In the genomic region with DNA sequence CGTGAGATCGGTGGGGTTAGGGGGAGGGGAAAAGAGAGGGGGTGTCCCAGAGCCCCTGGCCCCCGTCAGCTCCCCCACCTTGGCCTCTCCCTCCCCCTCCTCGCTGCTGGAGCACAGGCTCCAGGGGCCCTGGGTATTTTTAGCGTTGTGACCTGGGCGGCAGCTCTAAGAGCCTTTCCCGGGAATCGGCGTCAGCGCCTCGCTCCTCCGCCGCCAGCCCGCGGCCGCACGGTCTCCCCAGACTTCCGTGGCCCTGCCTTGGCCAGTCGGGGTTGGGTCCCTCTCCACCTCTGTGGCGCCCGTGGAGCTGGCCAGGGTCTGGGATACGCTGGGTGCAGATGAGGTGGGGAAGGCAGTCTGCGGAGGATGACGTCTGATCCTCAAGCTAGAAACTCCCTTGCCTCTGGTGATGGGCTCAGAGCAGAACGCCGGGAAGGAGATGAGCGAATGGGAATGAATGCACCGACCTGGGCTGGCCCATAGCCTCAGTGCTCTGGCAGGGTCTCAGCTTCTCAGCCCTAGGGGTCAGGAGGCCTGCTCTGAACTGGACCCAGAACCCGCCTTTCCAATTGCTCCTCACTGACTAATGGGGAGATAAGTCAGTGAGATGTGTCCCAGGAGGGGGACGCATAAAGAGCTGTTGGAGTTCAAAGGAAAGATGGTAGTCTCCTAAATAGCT, we compare ENCODE assay signal across 9 cellular contexts. TPM values are rescaled to one million over a fixed set of nuclear protein-coding genes. Genes with fewer than 3 reads are reported as not detected.
DNase-seq lines count a peak whose midpoint lies in the region; ATAC-seq, FAIRE-seq and TF ChIP-seq lines count a peak whose summit lies in the region.
"Had no signal": no experiment of that assay in that cellular context is flagged by ENCODE, and none has a peak within 500 bp of the region (broad histone marks: within the 10 kb centered on the region; RNA-seq: fewer than 3 reads in every experiment).

No MANE protein-coding gene starts in this region.

- H3K9ac ChIP-seq in kidney (ENCODE audit: low read length in 2 of 2): peak overlapping the region; percentile 79 to 89
- H3K9ac ChIP-seq in skeletal muscle tissue (ENCODE audit: low read depth in 1 of 3, low read length in 3 of 3): peak overlapping the region; percentile 95 to 99 (median 99)
- H3K9ac ChIP-seq: KMS-11 had no signal

- H3K9me3 Mint-ChIP-seq in central memory CD8-positive, alpha-beta T cell: no peaks in the 10 kb centered on the region

- intact Hi-C loops in kidney (cut with DNase I): no loop called here

- no peak for ATAC-seq in central memory CD8-positive, alpha-beta T cell (replicated peaks; ENCODE audit: extremely low read depth, poor library complexity, severe bottlenecking)
- no peak for ATAC-seq in HG02852 (IDR thresholded peaks at IDR 0.05; ENCODE audit: unreplicated experiment)

- H3K4me1 ChIP-seq in kidney (ENCODE audit: control insufficient read depth in 1 of 2, insufficient read depth in 1 of 2, low read depth in 1 of 2, low read length in 2 of 2) (peaks cover 0 to 9% of the 10 kb centered on the region in 2 donors), skeletal muscle tissue (ENCODE audit: control insufficient read depth in 3 of 3, insufficient read depth in 3 of 3, low read length in 3 of 3) (peaks cover 35 to 54% (median 42%) of the 10 kb centered on the region in 3 donors)

- H3K27ac Mint-ChIP-seq in central memory CD8-positive, alpha-beta T cell (ENCODE audit: low read depth): peak overlapping the region; percentile 83

- H3K27me3 Mint-ChIP-seq in central memory CD8-positive, alpha-beta T cell: no peaks in the 10 kb centered on the region

- H3K36me3 Mint-ChIP-seq in central memory CD8-positive, alpha-beta T cell (ENCODE audit: insufficient read depth): peaks cover 4% of the 10 kb centered on the region

- H3K9me3 ChIP-seq in kidney (ENCODE audit: control insufficient read depth in 1 of 2, low read length in 2 of 2) (no peaks in the 10 kb centered on the region), skeletal muscle tissue (ENCODE audit: control insufficient read depth in 3 of 3, low read length in 3 of 3) (no peaks in the 10 kb centered on the region)

- peak overlapping the region; percentile 82 for H3K4me3 Mint-ChIP-seq in central memory CD8-positive, alpha-beta T cell

- TF ChIP-seq CTCF in kidney (IDR thresholded peaks at IDR 0.05; ENCODE audit: borderline replicate concordance, extremely low read depth, insufficient read depth): no peak

- peaks cover 17% of the 10 kb centered on the region for H3K4me1 Mint-ChIP-seq in central memory CD8-positive, alpha-beta T cell

- H3K4me3 ChIP-seq in kidney (ENCODE audit: low read length in 2 of 2): peak overlapping the region; percentile 77 to 78
- H3K4me3 ChIP-seq in skeletal muscle tissue (ENCODE audit: low read length in 3 of 3): peak overlapping the region; percentile 86 to 96 (median 94)

- DNase-seq in COR-L47 (lab: John Stamatoyannopoulos, UW) (peak; percentile 46), NCI-H2227 (lab: John Stamatoyannopoulos, UW; ENCODE audit: unreplicated experiment) (peak; percentile 55), kidney (no peak), GM19239 (ENCODE audit: insufficient read length, low spot score) (no peak)
- DNase-seq in central memory CD8-positive, alpha-beta T cell (ENCODE audit: low spot score in 2 of 2): no peak
- DNase-seq in stimulated activated naive CD4-positive, alpha-beta T cell treated with Interleukin-2 at 50 U/mL for 16 hours (lab: John Stamatoyannopoulos, UW): no peak

- FAIRE-seq in kidney (lab: Jason Lieb, UNC) (no peak), GM19239 (lab: Jason Lieb, UNC) (no peak)

- H3K27ac ChIP-seq in kidney (ENCODE audit: low read depth in 2 of 2, low read length in 2 of 2): peak overlapping the region; percentile 82 to 83
- peak overlapping the region; percentile 100 for H3K27ac ChIP-seq in skeletal muscle tissue (ENCODE audit: low read depth, low read length)
- H3K27ac ChIP-seq: KMS-11 had no signal

- no peaks in the 10 kb centered on the region for H3K27me3 ChIP-seq in skeletal muscle tissue (ENCODE audit: control insufficient read depth in 3 of 3, insufficient read depth in 3 of 3, low read length in 3 of 3)

- peaks cover 0 to 6% of the 10 kb centered on the region in 2 donors for H3K36me3 ChIP-seq in kidney (ENCODE audit: control insufficient read depth in 1 of 2, insufficient read depth in 2 of 2, low read length in 2 of 2)
- H3K36me3 ChIP-seq in skeletal muscle tissue (ENCODE audit: control insufficient read depth in 3 of 3, insufficient read depth in 3 of 3, low read length in 3 of 3): peaks cover 26 to 30% (median 27%) of the 10 kb centered on the region in 3 donors

RNA-seq across cellular contexts. Expression of gene DBNDD2, which starts 0.9 kb away (rescaled TPM):
- 51.5 TPM for total RNA-seq in kidney
- 50.7 TPM for polyA plus RNA-seq in kidney (ENCODE audit: insufficient read depth, low read depth, low replicate concordance)
- 3.7 TPM for total RNA-seq in skeletal muscle tissue

RNA-seq across cellular contexts. Expression of gene PIGT, which starts 8.7 kb away (rescaled TPM):
- total RNA-seq in kidney (90.9 TPM), skeletal muscle tissue (16.2 TPM)
- 95.0 TPM for polyA plus RNA-seq in kidney (ENCODE audit: insufficient read depth, low read depth, low replicate concordance)

RNA-seq across cellular contexts. Expression of gene TP53TG5, which starts 29.1 kb away (rescaled TPM):
- total RNA-seq in kidney: not detected
- polyA plus RNA-seq in kidney (ENCODE audit: insufficient read depth, low read depth, low replicate concordance): not detected
- total RNA-seq in skeletal muscle tissue: not detected

RNA-seq across cellular contexts. Expression of gene SYS1, which starts 44.2 kb away (rescaled TPM):
- total RNA-seq in kidney (38.7 TPM), skeletal muscle tissue (13.6 TPM)
- 39.8 TPM for polyA plus RNA-seq in kidney (ENCODE audit: insufficient read depth, low read depth, low replicate concordance)

RNA-seq across cellular contexts. Expression of gene SDC4, which starts 59.0 kb away (rescaled TPM):
- total RNA-seq in kidney: 397 TPM
- polyA plus RNA-seq in kidney (ENCODE audit: insufficient read depth, low read depth, low replicate concordance): 242 TPM
- 4.2 TPM for total RNA-seq in skeletal muscle tissue

Comparison
In these comparisons a context has a peak if more than half of its experiments do, and no peak if none do; other contexts are left out.
1. DNase-seq: peak in COR-L47 (single experiment) and NCI-H2227 (single experiment); none in central memory CD8-positive, alpha-beta T cell (0 of 2), kidney (single experiment), GM19239 (single experiment) and stimulated activated naive CD4-positive, alpha-beta T cell treated with Interleukin-2 at 50 U/mL for 16 hours (single experiment).
2. RNA of gene DBNDD2, which starts 0.9 kb away (total RNA-seq): 51.5 TPM in kidney (single experiment); 3.7 TPM in skeletal muscle tissue (single experiment); every median in the first group is over 10 times any median in the second.